In genomic region chr1:21622466-21623315, GRCh38 we compare ENCODE assay signal across 9 cellular contexts. TPM values are rescaled to one million over a fixed set of nuclear protein-coding genes. Genes with fewer than 3 reads are reported as not detected.
DNase-seq lines count a peak whose midpoint lies in the region; ATAC-seq and TF ChIP-seq lines count a peak whose summit lies in the region.
"Had no signal": no experiment of that assay in that cellular context is flagged by ENCODE, and none has a peak within 500 bp of the region (broad histone marks: within the 10 kb centered on the region; RNA-seq: fewer than 3 reads in every experiment).

No MANE protein-coding gene starts in this region.

- H3K9ac ChIP-seq in liver (ENCODE audit: low read depth in 1 of 2, low read length in 2 of 2) = peak overlapping the region; percentile 6 to 53

- peak overlapping the region; percentile 78 to 91 for H3K27ac ChIP-seq in liver (ENCODE audit: low read depth in 1 of 2, low read length in 2 of 2)
- H3K27ac ChIP-seq: neutrophil had no signal

- H3K4me3 ChIP-seq in astrocyte of the spinal cord (ENCODE audit: low read depth, low read length) (peak overlapping the region; percentile 20), liver (ENCODE audit: low read depth in 1 of 3, low read length in 3 of 3) (peak overlapping the region in 2 of 3 donors; percentile 0 to 66)

- H3K9me3 ChIP-seq in liver (ENCODE audit: control insufficient read depth in 4 of 4, low read length in 3 of 4) = no peaks in the 10 kb centered on the region
- H3K9me3 ChIP-seq: neutrophil had no signal

- peaks cover 21 to 49% (median 46%) of the 10 kb centered on the region in 4 donors for H3K4me1 ChIP-seq in liver (ENCODE audit: control insufficient read depth in 4 of 4, insufficient read depth in 4 of 4, low read length in 3 of 4)

- no peaks in the 10 kb centered on the region for H3K27me3 ChIP-seq in liver (ENCODE audit: control insufficient read depth in 4 of 4, insufficient read depth in 4 of 4, low read length in 3 of 4)

- no peak for ATAC-seq in HG03135 (IDR thresholded peaks at IDR 0.05; ENCODE audit: unreplicated experiment)
- ATAC-seq in HG03354 (IDR thresholded peaks at IDR 0.05; ENCODE audit: poor library complexity, severe bottlenecking, unreplicated experiment) = no peak
- ATAC-seq in GM21529 (IDR thresholded peaks at IDR 0.05; ENCODE audit: unreplicated experiment) = no peak

- in situ Hi-C loops in astrocyte of the spinal cord (cut with HindIII; ENCODE audit: low sequenced_read_pairs) = no loop called here

- H3K36me3 ChIP-seq in liver (ENCODE audit: control insufficient read depth in 4 of 4, insufficient read depth in 3 of 4, low read depth in 1 of 4, low read length in 3 of 4) = no peaks in the 10 kb centered on the region
- H3K36me3 ChIP-seq: neutrophil had no signal

- no peak for TF ChIP-seq RAD21 in liver (IDR thresholded peaks at IDR 0.05)

- WGBS in liver = 6% methylated on average over 62 of the region's 62 CpGs

- DNase-seq in DMS53 (lab: John Stamatoyannopoulos, UW) (peak; percentile 90), RPMI8226 (peak; percentile 87), astrocyte of the spinal cord (ENCODE audit: low read depth, low spot score) (no peak)
- peak; percentile 9 for DNase-seq in stimulated activated CD8-positive, alpha-beta memory T cell treated with anti-CD3 and anti-CD28 coated beads, Interleukin-7, amount 100 ng/mL, for 24 hours (ENCODE audit: low read depth)

- no peak for TF ChIP-seq CTCF in astrocyte of the spinal cord (IDR thresholded peaks at IDR 0.05; ENCODE audit: low read depth, low read length)
- TF ChIP-seq CTCF in liver (IDR thresholded peaks at IDR 0.05; ENCODE audit: low read depth, low read length, missing input control) = no peak

TF ChIP-seq in liver, 16 proteins besides CTCF, POLR2A, EP300 and RAD21:
- TF ChIP-seq RXRA (IDR thresholded peaks at IDR 0.05) = no peak
- no peak for TF ChIP-seq NR2F2 (IDR thresholded peaks at IDR 0.05)
- TF ChIP-seq MAX (IDR thresholded peaks at IDR 0.05) = no peak
- no peak for TF ChIP-seq JUND (IDR thresholded peaks at IDR 0.05)
- TF ChIP-seq REST (IDR thresholded peaks at IDR 0.05) = no peak
- no peak for TF ChIP-seq ATF3 (IDR thresholded peaks at IDR 0.05)
- no peak for TF ChIP-seq SP1 (IDR thresholded peaks at IDR 0.05)
- TF ChIP-seq FOXA1 (IDR thresholded peaks at IDR 0.05) = no peak
- no peak for TF ChIP-seq HNF4G (IDR thresholded peaks at IDR 0.05)
- no peak for TF ChIP-seq ZBTB33 (IDR thresholded peaks at IDR 0.05)
- TF ChIP-seq EGR1 (IDR thresholded peaks at IDR 0.05; ENCODE audit: low read depth in 2 of 2) = no peak
- TF ChIP-seq TAF1 (conservative IDR thresholded peaks at IDR 0.05) = no peak
- TF ChIP-seq FOXA2 (IDR thresholded peaks at IDR 0.05) = no peak
- TF ChIP-seq YY1 (IDR thresholded peaks at IDR 0.05) = no peak
- TF ChIP-seq HNF4A (conservative IDR thresholded peaks at IDR 0.05) = no peak
- TF ChIP-seq GABPA (IDR thresholded peaks at IDR 0.05 in 1 of 2, conservative IDR thresholded peaks at IDR 0.05 in 1 of 2) = no peak

RNA-seq across cellular contexts. Expression of gene RAP1GAP, which starts 46.5 kb away (rescaled TPM):
- 10 to 100 TPM; 10.7 to 23.1 TPM for total RNA-seq in liver
- polyA plus RNA-seq in liver = 10 to 100 TPM in 1 of 2 donors, 1 to 10 TPM in 1; 8.6 to 11.8 TPM
